ENCODE assay signal across 14 cellular contexts in the genomic region with DNA sequence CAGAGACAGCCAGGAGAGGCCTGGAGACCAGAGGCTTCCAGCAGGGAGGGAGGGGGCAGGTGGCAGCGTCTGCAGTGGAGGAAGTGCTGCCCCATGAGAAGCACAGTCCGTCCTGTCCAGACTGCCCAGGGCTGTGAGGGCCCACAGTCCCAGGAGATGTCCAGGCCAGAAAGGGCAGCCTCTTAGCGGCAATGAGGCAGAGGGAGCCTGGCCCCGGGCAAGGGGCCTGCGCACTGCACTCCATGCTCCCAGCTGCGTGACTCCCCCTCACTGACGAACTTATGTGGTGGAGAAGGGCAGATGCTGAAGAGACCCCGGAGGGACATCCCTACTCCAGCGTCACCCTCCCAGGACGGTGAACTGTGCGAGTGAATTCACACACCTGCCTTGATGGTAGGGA.
DNase-seq lines count a peak whose midpoint lies in the region; ATAC-seq and TF ChIP-seq lines count a peak whose summit lies in the region.
"Had no signal": no experiment of that assay in that cellular context is flagged by ENCODE, and none has a peak within 500 bp of the region (broad histone marks: within the 10 kb centered on the region; RNA-seq: fewer than 3 reads in every experiment).

No MANE protein-coding gene starts in this region.

- H3K27me3 ChIP-seq in BLaER1 treated with 17β-estradiol and CSF1 and Interleukin-3, amounts not matched to agents 10 nM and 100 nM = peaks cover 0 to 99% (median 15%) of the 10 kb centered on the region in 11 experiments; a peak in 13 of 22 replicates
- H3K27me3 ChIP-seq in RWPE2 (ENCODE audit: insufficient read depth, poor library complexity, severe bottlenecking) (no peaks in the 10 kb centered on the region), MM.1S (replicated peaks; ENCODE audit: insufficient read depth, low read length) (peaks cover 29% of the 10 kb centered on the region; the same call in 1 of the 2 replicates)

- H3K4me1 ChIP-seq in BLaER1 treated with 17β-estradiol and CSF1 and Interleukin-3, amounts not matched to agents 10 nM and 100 nM = peaks cover 26 to 57% (median 49%) of the 10 kb centered on the region in 10 experiments
- H3K4me1 ChIP-seq in RWPE2 (ENCODE audit: insufficient read depth, poor library complexity, severe bottlenecking) (no peaks in the 10 kb centered on the region), MM.1S (ENCODE audit: low read length) (no peaks in the 10 kb centered on the region)

- H3F3A ChIP-seq in MM.1S (ENCODE audit: insufficient read depth, low read length) = no peaks in the 10 kb centered on the region

- no peak overlapping the region for H2AFZ ChIP-seq in MM.1S (ENCODE audit: low read length)

- peaks cover 0 to 54% (median 0%) of the 10 kb centered on the region in 11 experiments; a peak in 9 of 22 replicates for H4K20me1 ChIP-seq in BLaER1 treated with 17β-estradiol and CSF1 and Interleukin-3, amounts not matched to agents 10 nM and 100 nM
- H4K20me1 ChIP-seq in MM.1S (ENCODE audit: insufficient read depth, low read length) = no peaks in the 10 kb centered on the region

- H3K79me2 ChIP-seq in MM.1S (ENCODE audit: low read length) = no peaks in the 10 kb centered on the region

- ATAC-seq in RWPE2 (ENCODE audit: low read depth) (no peak), HG02885 (IDR thresholded peaks at IDR 0.05; ENCODE audit: poor library complexity, unreplicated experiment) (no peak), HG03442 (IDR thresholded peaks at IDR 0.05; ENCODE audit: unreplicated experiment) (no peak), left ventricle myocardium superior (no peak)
- ATAC-seq: CD8-positive, alpha-beta T cell had no signal

- peak overlapping the region in 8 of 11 experiments; percentile 21 to 83 (median 51); a peak in 17 of 22 replicates for H3K4me2 ChIP-seq in BLaER1 treated with 17β-estradiol and CSF1 and Interleukin-3, amounts not matched to agents 10 nM and 100 nM
- no peak overlapping the region for H3K4me2 ChIP-seq in MM.1S (ENCODE audit: low read depth, low read length)

- peaks cover 0 to 28% (median 5%) of the 10 kb centered on the region in 11 experiments; a peak in 9 of 22 replicates for H3K9me3 ChIP-seq in BLaER1 treated with 17β-estradiol and CSF1 and Interleukin-3, amounts not matched to agents 10 nM and 100 nM (replicated peaks in 1 of 11)
- no peaks in the 10 kb centered on the region for H3K9me3 ChIP-seq in RWPE2 (ENCODE audit: severe bottlenecking)
- no peaks in the 10 kb centered on the region for H3K9me3 ChIP-seq in MM.1S (replicated peaks; ENCODE audit: insufficient read depth, low read length)

- no peaks in the 10 kb centered on the region for H3K9me2 ChIP-seq in MM.1S (replicated peaks; ENCODE audit: insufficient read depth, low read length)

- DNase-seq in RWPE2 (ENCODE audit: low spot score) = peak; percentile 25
- DNase-seq in islet precursor cell = peak; percentile 42
- peak; percentile 52 for DNase-seq in posterior vena cava (ENCODE audit: low spot score)
- no peak for DNase-seq in MM.1S
- DNase-seq in left ventricle myocardium superior = no peak
- DNase-seq: ACHN, COR-L47, DMS153, DND-41, GDM1 had no signal

- no peak overlapping the region for H3K4me3 ChIP-seq in BLaER1 treated with 17β-estradiol and CSF1 and Interleukin-3, amounts not matched to agents 10 nM and 100 nM
- H3K4me3 ChIP-seq in RWPE2 (ENCODE audit: severe bottlenecking) (no peak overlapping the region), MM.1S (ENCODE audit: low read length) (no peak overlapping the region)

- H3K36me3 ChIP-seq in BLaER1 treated with 17β-estradiol and CSF1 and Interleukin-3, amounts not matched to agents 10 nM and 100 nM = no peaks in the 10 kb centered on the region
- no peaks in the 10 kb centered on the region for H3K36me3 ChIP-seq in RWPE2 (ENCODE audit: low read depth)
- H3K36me3 ChIP-seq in MM.1S (replicated peaks; ENCODE audit: insufficient read depth, low read length) = no peaks in the 10 kb centered on the region

- no peak overlapping the region for H3K9ac ChIP-seq in BLaER1 treated with 17β-estradiol and CSF1 and Interleukin-3, amounts not matched to agents 10 nM and 100 nM
- H3K9ac ChIP-seq in MM.1S (ENCODE audit: low read length) = no peak overlapping the region

- intact Hi-C loops in posterior vena cava (cut with DNase I) (no loop called here), left ventricle myocardium superior (cut with micrococcal nuclease) (no loop called here)

- TF ChIP-seq CTCF in RWPE2 (IDR thresholded peaks at IDR 0.05; ENCODE audit: poor library complexity, severe bottlenecking) = no peak
- TF ChIP-seq CTCF in MM.1S (IDR thresholded peaks at IDR 0.05; ENCODE audit: low read length) = no peak

- H3K27ac ChIP-seq in BLaER1 treated with 17β-estradiol and CSF1 and Interleukin-3, amounts not matched to agents 10 nM and 100 nM = peak overlapping the region in 1 of 11 experiments; percentile 16; a peak in 1 of 22 replicates
- H3K27ac ChIP-seq in RWPE2 (ENCODE audit: poor library complexity, severe bottlenecking) = no peak overlapping the region
- H3K27ac ChIP-seq in MM.1S (ENCODE audit: low read length) = no peak overlapping the region

Comparison
In these comparisons a context has a peak if more than half of its experiments do, and no peak if none do; other contexts are left out.
1. DNase-seq: peak in RWPE2 (single experiment), islet precursor cell (single experiment) and posterior vena cava (single experiment); none in MM.1S (single experiment) and left ventricle myocardium superior (single experiment).